1 cellular context compared by ENCODE assay signal in the genomic region with DNA sequence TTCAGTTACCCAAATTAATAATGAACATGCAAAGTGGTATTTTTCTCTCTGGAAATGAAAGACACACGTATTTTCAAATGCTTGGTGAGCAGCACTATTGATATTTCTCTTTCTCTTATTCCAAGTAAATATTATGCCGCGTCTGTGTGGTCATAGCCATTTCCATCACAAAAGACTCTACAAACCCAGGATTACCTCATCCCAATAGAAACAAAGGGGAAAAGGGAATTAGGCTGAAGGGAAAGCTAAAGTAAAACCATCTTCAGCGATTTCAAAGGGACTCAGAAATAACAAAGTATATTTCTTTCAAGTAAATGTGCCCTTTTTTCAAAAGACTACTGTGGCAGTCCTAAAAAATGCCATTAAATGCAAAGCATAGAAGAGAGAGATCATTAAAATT.
TF ChIP-seq lines count a peak whose summit lies in the region.

No MANE protein-coding gene starts in this region.

TF ChIP-seq in H1, 55 proteins besides CTCF, POLR2A, EP300 and RAD21:
- TF ChIP-seq SP4 (IDR thresholded peaks at IDR 0.05; ENCODE audit: low read length) (no peak), SRF (IDR thresholded peaks at IDR 0.05; ENCODE audit: low read depth, low read length) (no peak), KDM5A (IDR thresholded peaks at IDR 0.05; ENCODE audit: low read length) (no peak), HDAC2 (IDR thresholded peaks at IDR 0.05; ENCODE audit: borderline replicate concordance in 1 of 2, low read depth in 2 of 2, low read length in 2 of 2) (0 out of 4 replicates have a peak, but pooled peaks of 1 of the 2 experiments have one; percentile 28), RNF2 (IDR thresholded peaks at IDR 0.05; ENCODE audit: borderline replicate concordance, low read depth, low read length, missing control alignments, poor library complexity, severe bottlenecking) (no peak), SIN3A (conservative IDR thresholded peaks at IDR 0.05 in 1 of 2, IDR thresholded peaks at IDR 0.05 in 1 of 2; ENCODE audit: low read depth in 1 of 2, low read length in 2 of 2) (no peak), GTF2F1 (IDR thresholded peaks at IDR 0.05; ENCODE audit: borderline replicate concordance, low read depth, low read length) (no peak), TEAD4 (IDR thresholded peaks at IDR 0.05; ENCODE audit: low read depth, low read length) (no peak), JUND (IDR thresholded peaks at IDR 0.05; ENCODE audit: low read length) (peak; percentile 69), ZNF274 (IDR thresholded peaks at IDR 0.05; ENCODE audit: borderline replicate concordance, extremely low read depth, low read length) (no peak), NRF1 (IDR thresholded peaks at IDR 0.05; ENCODE audit: low read depth, low read length) (no peak), MAFK (IDR thresholded peaks at IDR 0.05; ENCODE audit: low read depth, low read length) (no peak), JUN (IDR thresholded peaks at IDR 0.05; ENCODE audit: low read depth, low read length) (peak; percentile 72; the same call in 1 of the 2 replicates), GABPA (IDR thresholded peaks at IDR 0.05; ENCODE audit: borderline replicate concordance, insufficient read depth, low read length) (no peak), SP1 (IDR thresholded peaks at IDR 0.05; ENCODE audit: low read depth, low read length) (no peak), CEBPB (IDR thresholded peaks at IDR 0.05; ENCODE audit: low read depth, low read length) (peak; percentile 59; the same call in 1 of the 2 replicates), RFX5 (IDR thresholded peaks at IDR 0.05; ENCODE audit: borderline replicate concordance, low read depth, low read length) (no peak), POU5F1 (IDR thresholded peaks at IDR 0.05; ENCODE audit: low read depth, low read length) (0 out of 2 replicates have a peak, but pooled peaks have one; percentile 46), SIX5 (IDR thresholded peaks at IDR 0.05; ENCODE audit: low read depth, low read length) (no peak), FOSL1 (IDR thresholded peaks at IDR 0.05; ENCODE audit: insufficient read depth, low read depth, low read length) (no peak), YY1 (IDR thresholded peaks at IDR 0.05; ENCODE audit: low read depth, low read length) (no peak)
- TF ChIP-seq, protein P1, sequence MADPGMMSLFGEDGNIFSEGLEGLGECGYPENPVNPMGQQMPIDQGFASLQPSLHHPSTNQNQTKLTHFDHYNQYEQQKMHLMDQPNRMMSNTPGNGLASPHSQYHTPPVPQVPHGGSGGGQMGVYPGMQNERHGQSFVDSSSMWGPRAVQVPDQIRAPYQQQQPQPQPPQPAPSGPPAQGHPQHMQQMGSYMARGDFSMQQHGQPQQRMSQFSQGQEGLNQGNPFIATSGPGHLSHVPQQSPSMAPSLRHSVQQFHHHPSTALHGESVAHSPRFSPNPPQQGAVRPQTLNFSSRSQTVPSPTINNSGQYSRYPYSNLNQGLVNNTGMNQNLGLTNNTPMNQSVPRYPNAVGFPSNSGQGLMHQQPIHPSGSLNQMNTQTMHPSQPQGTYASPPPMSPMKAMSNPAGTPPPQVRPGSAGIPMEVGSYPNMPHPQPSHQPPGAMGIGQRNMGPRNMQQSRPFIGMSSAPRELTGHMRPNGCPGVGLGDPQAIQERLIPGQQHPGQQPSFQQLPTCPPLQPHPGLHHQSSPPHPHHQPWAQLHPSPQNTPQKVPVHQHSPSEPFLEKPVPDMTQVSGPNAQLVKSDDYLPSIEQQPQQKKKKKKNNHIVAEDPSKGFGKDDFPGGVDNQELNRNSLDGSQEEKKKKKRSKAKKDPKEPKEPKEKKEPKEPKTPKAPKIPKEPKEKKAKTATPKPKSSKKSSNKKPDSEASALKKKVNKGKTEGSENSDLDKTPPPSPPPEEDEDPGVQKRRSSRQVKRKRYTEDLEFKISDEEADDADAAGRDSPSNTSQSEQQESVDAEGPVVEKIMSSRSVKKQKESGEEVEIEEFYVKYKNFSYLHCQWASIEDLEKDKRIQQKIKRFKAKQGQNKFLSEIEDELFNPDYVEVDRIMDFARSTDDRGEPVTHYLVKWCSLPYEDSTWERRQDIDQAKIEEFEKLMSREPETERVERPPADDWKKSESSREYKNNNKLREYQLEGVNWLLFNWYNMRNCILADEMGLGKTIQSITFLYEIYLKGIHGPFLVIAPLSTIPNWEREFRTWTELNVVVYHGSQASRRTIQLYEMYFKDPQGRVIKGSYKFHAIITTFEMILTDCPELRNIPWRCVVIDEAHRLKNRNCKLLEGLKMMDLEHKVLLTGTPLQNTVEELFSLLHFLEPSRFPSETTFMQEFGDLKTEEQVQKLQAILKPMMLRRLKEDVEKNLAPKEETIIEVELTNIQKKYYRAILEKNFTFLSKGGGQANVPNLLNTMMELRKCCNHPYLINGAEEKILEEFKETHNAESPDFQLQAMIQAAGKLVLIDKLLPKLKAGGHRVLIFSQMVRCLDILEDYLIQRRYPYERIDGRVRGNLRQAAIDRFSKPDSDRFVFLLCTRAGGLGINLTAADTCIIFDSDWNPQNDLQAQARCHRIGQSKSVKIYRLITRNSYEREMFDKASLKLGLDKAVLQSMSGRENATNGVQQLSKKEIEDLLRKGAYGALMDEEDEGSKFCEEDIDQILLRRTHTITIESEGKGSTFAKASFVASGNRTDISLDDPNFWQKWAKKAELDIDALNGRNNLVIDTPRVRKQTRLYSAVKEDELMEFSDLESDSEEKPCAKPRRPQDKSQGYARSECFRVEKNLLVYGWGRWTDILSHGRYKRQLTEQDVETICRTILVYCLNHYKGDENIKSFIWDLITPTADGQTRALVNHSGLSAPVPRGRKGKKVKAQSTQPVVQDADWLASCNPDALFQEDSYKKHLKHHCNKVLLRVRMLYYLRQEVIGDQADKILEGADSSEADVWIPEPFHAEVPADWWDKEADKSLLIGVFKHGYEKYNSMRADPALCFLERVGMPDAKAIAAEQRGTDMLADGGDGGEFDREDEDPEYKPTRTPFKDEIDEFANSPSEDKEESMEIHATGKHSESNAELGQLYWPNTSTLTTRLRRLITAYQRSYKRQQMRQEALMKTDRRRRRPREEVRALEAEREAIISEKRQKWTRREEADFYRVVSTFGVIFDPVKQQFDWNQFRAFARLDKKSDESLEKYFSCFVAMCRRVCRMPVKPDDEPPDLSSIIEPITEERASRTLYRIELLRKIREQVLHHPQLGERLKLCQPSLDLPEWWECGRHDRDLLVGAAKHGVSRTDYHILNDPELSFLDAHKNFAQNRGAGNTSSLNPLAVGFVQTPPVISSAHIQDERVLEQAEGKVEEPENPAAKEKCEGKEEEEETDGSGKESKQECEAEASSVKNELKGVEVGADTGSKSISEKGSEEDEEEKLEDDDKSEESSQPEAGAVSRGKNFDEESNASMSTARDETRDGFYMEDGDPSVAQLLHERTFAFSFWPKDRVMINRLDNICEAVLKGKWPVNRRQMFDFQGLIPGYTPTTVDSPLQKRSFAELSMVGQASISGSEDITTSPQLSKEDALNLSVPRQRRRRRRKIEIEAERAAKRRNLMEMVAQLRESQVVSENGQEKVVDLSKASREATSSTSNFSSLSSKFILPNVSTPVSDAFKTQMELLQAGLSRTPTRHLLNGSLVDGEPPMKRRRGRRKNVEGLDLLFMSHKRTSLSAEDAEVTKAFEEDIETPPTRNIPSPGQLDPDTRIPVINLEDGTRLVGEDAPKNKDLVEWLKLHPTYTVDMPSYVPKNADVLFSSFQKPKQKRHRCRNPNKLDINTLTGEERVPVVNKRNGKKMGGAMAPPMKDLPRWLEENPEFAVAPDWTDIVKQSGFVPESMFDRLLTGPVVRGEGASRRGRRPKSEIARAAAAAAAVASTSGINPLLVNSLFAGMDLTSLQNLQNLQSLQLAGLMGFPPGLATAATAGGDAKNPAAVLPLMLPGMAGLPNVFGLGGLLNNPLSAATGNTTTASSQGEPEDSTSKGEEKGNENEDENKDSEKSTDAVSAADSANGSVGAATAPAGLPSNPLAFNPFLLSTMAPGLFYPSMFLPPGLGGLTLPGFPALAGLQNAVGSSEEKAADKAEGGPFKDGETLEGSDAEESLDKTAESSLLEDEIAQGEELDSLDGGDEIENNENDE (IDR thresholded peaks at IDR 0.05; ENCODE audit: insufficient replicate concordance, low read length), result peak; percentile 30
- TF ChIP-seq, protein P2, sequence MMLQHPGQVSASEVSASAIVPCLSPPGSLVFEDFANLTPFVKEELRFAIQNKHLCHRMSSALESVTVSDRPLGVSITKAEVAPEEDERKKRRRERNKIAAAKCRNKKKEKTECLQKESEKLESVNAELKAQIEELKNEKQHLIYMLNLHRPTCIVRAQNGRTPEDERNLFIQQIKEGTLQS (IDR thresholded peaks at IDR 0.05; ENCODE audit: insufficient read depth, low read depth, low read length), result no peak
- TF ChIP-seq, protein P3, sequence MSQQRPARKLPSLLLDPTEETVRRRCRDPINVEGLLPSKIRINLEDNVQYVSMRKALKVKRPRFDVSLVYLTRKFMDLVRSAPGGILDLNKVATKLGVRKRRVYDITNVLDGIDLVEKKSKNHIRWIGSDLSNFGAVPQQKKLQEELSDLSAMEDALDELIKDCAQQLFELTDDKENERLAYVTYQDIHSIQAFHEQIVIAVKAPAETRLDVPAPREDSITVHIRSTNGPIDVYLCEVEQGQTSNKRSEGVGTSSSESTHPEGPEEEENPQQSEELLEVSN (IDR thresholded peaks at IDR 0.05), result no peak
- TF ChIP-seq, protein P4, sequence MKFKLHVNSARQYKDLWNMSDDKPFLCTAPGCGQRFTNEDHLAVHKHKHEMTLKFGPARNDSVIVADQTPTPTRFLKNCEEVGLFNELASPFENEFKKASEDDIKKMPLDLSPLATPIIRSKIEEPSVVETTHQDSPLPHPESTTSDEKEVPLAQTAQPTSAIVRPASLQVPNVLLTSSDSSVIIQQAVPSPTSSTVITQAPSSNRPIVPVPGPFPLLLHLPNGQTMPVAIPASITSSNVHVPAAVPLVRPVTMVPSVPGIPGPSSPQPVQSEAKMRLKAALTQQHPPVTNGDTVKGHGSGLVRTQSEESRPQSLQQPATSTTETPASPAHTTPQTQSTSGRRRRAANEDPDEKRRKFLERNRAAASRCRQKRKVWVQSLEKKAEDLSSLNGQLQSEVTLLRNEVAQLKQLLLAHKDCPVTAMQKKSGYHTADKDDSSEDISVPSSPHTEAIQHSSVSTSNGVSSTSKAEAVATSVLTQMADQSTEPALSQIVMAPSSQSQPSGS (IDR thresholded peaks at IDR 0.05; ENCODE audit: low read length), result peak; percentile 88; the same call in 1 of the 2 replicates
